24 cellular contexts compared by ENCODE assay signal in the genomic region with DNA sequence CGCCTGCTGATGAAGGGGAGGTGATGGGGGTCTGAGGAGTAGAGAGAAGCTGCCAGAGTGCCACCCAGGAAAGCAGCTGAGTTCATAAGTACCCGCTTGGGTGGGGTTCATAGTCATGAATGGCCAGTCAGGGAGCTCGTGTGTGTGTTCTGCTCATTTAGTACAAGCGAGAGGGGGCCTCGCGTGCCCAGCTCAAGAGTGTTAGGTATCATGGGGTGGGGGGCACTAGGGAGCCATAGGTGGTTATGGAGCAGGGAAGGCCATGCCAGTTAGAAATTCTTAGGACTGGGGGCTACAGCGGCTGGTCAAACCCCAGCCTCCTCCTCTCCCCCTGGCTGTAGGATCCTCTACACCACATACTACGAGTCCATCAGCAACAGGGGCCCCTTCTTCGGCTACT.
"Had no signal": no experiment of that assay in that cellular context is flagged by ENCODE, and none has a peak within 500 bp of the region (broad histone marks: within the 10 kb centered on the region; RNA-seq: fewer than 3 reads in every experiment).

No MANE protein-coding gene starts in this region.

- DNase-seq: activated CD4-positive, alpha-beta T cell treated with anti-CD3 and anti-CD28 coated beads for 4 hours; activated CD4-positive, alpha-beta T cell treated with anti-CD3 and anti-CD28 coated beads, Interleukin-2, amount 50 U/mL, for 4 hours; activated naive CD4-positive, alpha-beta T cell; activated T-cell treated with anti-CD3 and anti-CD28 coated beads, Interleukin-2, amount 50 U/mL, for 4 hours; cerebellar nuclear complex; cortex of kidney; foreskin fibroblast; immature natural killer cell; occipital lobe; stimulated activated CD4-positive, alpha-beta T cell treated with anti-CD3 and anti-CD28 coated beads, Interleukin-2, amount 100 ng/mL, for 48 hours; stimulated activated naive CD4-positive, alpha-beta T cell treated with Interleukin-2 at 50 U/mL for 16 hours; T-helper 1 cell had no signal

- H3K4me1 Mint-ChIP-seq: brain had no signal

- H3K36me3 ChIP-seq: neural progenitor cell had no signal

- H3K27me3 ChIP-seq: adrenal gland, cardiac muscle cell, heart left ventricle, neural progenitor cell, tibial nerve had no signal

- H3K4me3 ChIP-seq: adrenal gland, cardiac muscle cell, heart left ventricle, neural progenitor cell, tibial nerve had no signal

- H3K4me3 Mint-ChIP-seq: activated T-cell treated with anti-CD3 and anti-CD28 coated beads, Interleukin-2, amount 50 U/mL, for 4 hours; activated T-helper 17 cell treated with anti-CD3 and anti-CD28 coated beads, Interleukin-2, amount 50 U/mL, for 72 hours; brain; immature natural killer cell; mesothelial cell of epicardium; naive thymus-derived CD8-positive, alpha-beta T cell; neural progenitor cell; T-helper 2 cell treated with Interferon-gamma antibody and Interleukin-4, amounts not matched to agents 5 μg/mL and 100 μg/mL, for 36 hours had no signal

- H3K9me3 Mint-ChIP-seq: activated naive CD4-positive, alpha-beta T cell treated with anti-CD3 and anti-CD28 coated beads, Interleukin-2, amount 50 U/mL, for 72 hours; activated T-cell treated with anti-CD3 and anti-CD28 coated beads, Interleukin-2, amount 50 U/mL, for 4 hours; activated T-helper 17 cell treated with anti-CD3 and anti-CD28 coated beads, Interleukin-2, amount 50 U/mL, for 72 hours; immature natural killer cell; naive thymus-derived CD8-positive, alpha-beta T cell; neural progenitor cell; T-helper 2 cell treated with Interferon-gamma antibody and Interleukin-4, amounts not matched to agents 5 μg/mL and 100 μg/mL, for 36 hours had no signal

- H3K36me3 Mint-ChIP-seq: activated naive CD4-positive, alpha-beta T cell treated with anti-CD3 and anti-CD28 coated beads, Interleukin-2, amount 50 U/mL, for 72 hours had no signal

- FAIRE-seq: kidney had no signal

- H3K9ac ChIP-seq: neural progenitor cell had no signal

- H3K4me2 ChIP-seq: neural progenitor cell had no signal

- H3K27ac Mint-ChIP-seq: activated naive CD4-positive, alpha-beta T cell treated with anti-CD3 and anti-CD28 coated beads, Interleukin-2, amount 50 U/mL, for 72 hours; activated T-helper 17 cell treated with anti-CD3 and anti-CD28 coated beads, Interleukin-2, amount 50 U/mL, for 72 hours; brain; immature natural killer cell; mesothelial cell of epicardium; neural progenitor cell; T-helper 2 cell treated with Interferon-gamma antibody and Interleukin-4, amounts not matched to agents 5 μg/mL and 100 μg/mL, for 36 hours had no signal

- H3K27ac ChIP-seq: adrenal gland, cardiac muscle cell, heart left ventricle, neural progenitor cell, tibial nerve had no signal

- H3K4me1 ChIP-seq: adrenal gland, tibial nerve had no signal

- H2AFZ ChIP-seq: neural progenitor cell had no signal

- H3K27me3 Mint-ChIP-seq: activated T-helper 17 cell treated with anti-CD3 and anti-CD28 coated beads, Interleukin-2, amount 50 U/mL, for 72 hours; brain; naive thymus-derived CD8-positive, alpha-beta T cell had no signal

- H3K9me3 ChIP-seq: adrenal gland, heart left ventricle, tibial nerve had no signal

- ATAC-seq: activated naive CD4-positive, alpha-beta T cell treated with anti-CD3 and anti-CD28 coated beads, Interleukin-2, amount 50 U/mL, for 72 hours; activated T-cell treated with anti-CD3 and anti-CD28 coated beads, Interleukin-2, amount 50 U/mL, for 4 hours; activated T-helper 17 cell treated with anti-CD3 and anti-CD28 coated beads, Interleukin-2, amount 50 U/mL, for 72 hours; naive thymus-derived CD8-positive, alpha-beta T cell had no signal
